ENCODE assay signal across 8 cellular contexts in genomic region chr13:36418022-36418805, GRCh38. TPM values are rescaled to one million over a fixed set of nuclear protein-coding genes. Genes with fewer than 3 reads are reported as not detected.
DNase-seq lines count a peak whose midpoint lies in the region; ATAC-seq, FAIRE-seq and TF ChIP-seq lines count a peak whose summit lies in the region.

No MANE protein-coding gene starts in this region.

- no peaks in the 10 kb centered on the region for H3K79me2 ChIP-seq in keratinocyte (ENCODE audit: control insufficient read depth, insufficient read depth, low read length)

- H3K9ac ChIP-seq in keratinocyte (ENCODE audit: control insufficient read depth, extremely low read depth, insufficient read depth, low read length), result no peak overlapping the region

- H3K27me3 ChIP-seq in keratinocyte (ENCODE audit: control insufficient read depth, extremely low read depth, insufficient read depth, low read length), result no peaks in the 10 kb centered on the region

- peaks cover 56% of the 10 kb centered on the region for H3K27me3 Mint-ChIP-seq in activated T-cell treated with anti-CD3 and anti-CD28 coated beads, Interleukin-2, amount 50 U/mL, for 24 hours
- peaks cover 5% of the 10 kb centered on the region for H3K27me3 Mint-ChIP-seq in T-helper 1 cell treated with Interleukin-12 subunit alpha and Interleukin-12 subunit beta and Interleukin-4 antibody, amounts not matched to agents 30 μg/mL and 1 μg/mL, for 36 hours (ENCODE audit: low read depth)
- peaks cover 18 to 75% (median 35%) of the 10 kb centered on the region in 5 donors for H3K27me3 Mint-ChIP-seq in naive thymus-derived CD8-positive, alpha-beta T cell

- no peak overlapping the region for H3K4me3 Mint-ChIP-seq in activated T-cell treated with anti-CD3 and anti-CD28 coated beads, Interleukin-2, amount 50 U/mL, for 24 hours
- peak overlapping the region; percentile 50 for H3K4me3 Mint-ChIP-seq in T-helper 1 cell treated with Interleukin-12 subunit alpha and Interleukin-12 subunit beta and Interleukin-4 antibody, amounts not matched to agents 30 μg/mL and 1 μg/mL, for 36 hours
- H3K4me3 Mint-ChIP-seq in naive thymus-derived CD8-positive, alpha-beta T cell, result no peak overlapping the region

- no peak overlapping the region for H3K27ac ChIP-seq in keratinocyte (ENCODE audit: control insufficient read depth, insufficient read depth, low read length)

- H3K9me1 ChIP-seq in keratinocyte (ENCODE audit: control insufficient read depth, extremely low read depth, insufficient read depth, low read length), result no peaks in the 10 kb centered on the region

- peak; percentile 70 for ATAC-seq in HG03280 (IDR thresholded peaks at IDR 0.05; ENCODE audit: unreplicated experiment)
- ATAC-seq in naive thymus-derived CD8-positive, alpha-beta T cell, result no peak

- peaks cover 5% of the 10 kb centered on the region for H3K9me3 Mint-ChIP-seq in activated T-cell treated with anti-CD3 and anti-CD28 coated beads, Interleukin-2, amount 50 U/mL, for 24 hours
- peaks cover 12% of the 10 kb centered on the region for H3K9me3 Mint-ChIP-seq in T-helper 1 cell treated with Interleukin-12 subunit alpha and Interleukin-12 subunit beta and Interleukin-4 antibody, amounts not matched to agents 30 μg/mL and 1 μg/mL, for 36 hours
- peaks cover 0 to 5% (median 0%) of the 10 kb centered on the region in 9 donors for H3K9me3 Mint-ChIP-seq in naive thymus-derived CD8-positive, alpha-beta T cell

- TF ChIP-seq CTCF in keratinocyte (optimal IDR thresholded peaks at IDR 0.05 in 1 of 3, IDR thresholded peaks at IDR 0.05 in 1 of 3, conservative IDR thresholded peaks at IDR 0.05 in 1 of 3; ENCODE audit: extremely low read depth in 1 of 3, insufficient read depth in 2 of 3, low read length in 3 of 3), result no peak

- H3K36me3 Mint-ChIP-seq in activated T-cell treated with anti-CD3 and anti-CD28 coated beads, Interleukin-2, amount 50 U/mL, for 24 hours (ENCODE audit: low read depth), result no peaks in the 10 kb centered on the region
- H3K36me3 Mint-ChIP-seq in T-helper 1 cell treated with Interleukin-12 subunit alpha and Interleukin-12 subunit beta and Interleukin-4 antibody, amounts not matched to agents 30 μg/mL and 1 μg/mL, for 36 hours (ENCODE audit: low read depth), result peaks cover 5% of the 10 kb centered on the region
- no peaks in the 10 kb centered on the region for H3K36me3 Mint-ChIP-seq in naive thymus-derived CD8-positive, alpha-beta T cell

- H3K4me3 ChIP-seq in keratinocyte (ENCODE audit: control insufficient read depth in 2 of 3, extremely low read depth in 1 of 3, insufficient read depth in 2 of 3, low read depth in 1 of 3, low read length in 3 of 3), result peak overlapping the region in 1 of 3 experiments; percentile 38

- H4K20me1 ChIP-seq in keratinocyte (ENCODE audit: control insufficient read depth, extremely low read depth, insufficient read depth, low read length), result no peaks in the 10 kb centered on the region

- H3K4me1 Mint-ChIP-seq in activated T-cell treated with anti-CD3 and anti-CD28 coated beads, Interleukin-2, amount 50 U/mL, for 24 hours (ENCODE audit: low read depth), result peaks cover 36% of the 10 kb centered on the region
- peaks cover 52% of the 10 kb centered on the region for H3K4me1 Mint-ChIP-seq in T-helper 1 cell treated with Interleukin-12 subunit alpha and Interleukin-12 subunit beta and Interleukin-4 antibody, amounts not matched to agents 30 μg/mL and 1 μg/mL, for 36 hours (ENCODE audit: low read depth)
- peaks cover 0 to 23% (median 4%) of the 10 kb centered on the region in 4 donors for H3K4me1 Mint-ChIP-seq in naive thymus-derived CD8-positive, alpha-beta T cell

- DNase-seq in activated T-cell treated with anti-CD3 and anti-CD28 coated beads, Interleukin-2, amount 50 U/mL, for 24 hours, result no peak
- no peak for DNase-seq in activated T-cell treated with anti-CD3 and anti-CD28 coated beads, Interleukin-2, amount 50 U/mL, for 1 hour
- DNase-seq in keratinocyte (ENCODE audit: low read depth, low spot score) (no peak), HuH-7 (ENCODE audit: low spot score) (no peak), NCI-H2171 (lab: John Stamatoyannopoulos, UW) (no peak)
- DNase-seq in naive thymus-derived CD8-positive, alpha-beta T cell, result no peak

- POLR2A ChIA-PET in naive thymus-derived CD8-positive, alpha-beta T cell (lab: Charles Lee), result no interaction called here

- H3K36me3 ChIP-seq in keratinocyte (ENCODE audit: control insufficient read depth in 2 of 2, extremely low read depth in 1 of 2, insufficient read depth in 2 of 2, low read length in 2 of 2), result no peaks in the 10 kb centered on the region

- no peaks in the 10 kb centered on the region for H3K9me3 ChIP-seq in keratinocyte (ENCODE audit: control insufficient read depth, low read depth, low read length)

- peak overlapping the region; percentile 65 for H2AFZ ChIP-seq in keratinocyte (ENCODE audit: control insufficient read depth, low read length)

- H3K27ac Mint-ChIP-seq in activated T-cell treated with anti-CD3 and anti-CD28 coated beads, Interleukin-2, amount 50 U/mL, for 24 hours, result peak overlapping the region; percentile 53
- H3K27ac Mint-ChIP-seq in T-helper 1 cell treated with Interleukin-12 subunit alpha and Interleukin-12 subunit beta and Interleukin-4 antibody, amounts not matched to agents 30 μg/mL and 1 μg/mL, for 36 hours, result peak overlapping the region; percentile 52
- H3K27ac Mint-ChIP-seq in naive thymus-derived CD8-positive, alpha-beta T cell, result no peak overlapping the region

- dilution Hi-C loops in keratinocyte (cut with MboI; ENCODE audit: extremely low pct_ligation_motif_present, low sequenced_read_pairs), result no loop called here

- peaks cover 19% of the 10 kb centered on the region for H3K4me1 ChIP-seq in keratinocyte (ENCODE audit: control insufficient read depth, extremely low read depth, insufficient read depth, low read length)

- peak; percentile 88 for FAIRE-seq in keratinocyte (lab: Jason Lieb, UNC)

- H3K4me2 ChIP-seq in keratinocyte (ENCODE audit: control insufficient read depth, extremely low read depth, insufficient read depth, low read depth, low read length), result peak overlapping the region; percentile 74

RNA-seq across cellular contexts. Expression of gene CCNA1, which starts 14.1 kb away (rescaled TPM):
- 0.60 to 1.1 TPM (median 0.80 TPM) in 3 replicates for polyA plus RNA-seq in keratinocyte
- not detected for polyA plus RNA-seq in keratinocyte (2011; ENCODE audit: low read depth)
- polyA plus RNA-seq in keratinocyte (2011; cell fraction: cytosol; rRNA removed), result 0.71 and 1.3 TPM in 2 replicates
- 0.88 and 1.4 TPM in 2 replicates for polyA plus RNA-seq in keratinocyte (2011; cell fraction: nucleus; rRNA removed)
- polyA plus RNA-seq in keratinocyte (2012; ENCODE audit: low replicate concordance), result 0.36 and 0.58 TPM in 2 replicates
- 0.58 to 1.0 TPM (median 0.89 TPM) in 3 replicates for polyA minus RNA-seq in keratinocyte
- not detected for polyA minus RNA-seq in keratinocyte (2011; cell fraction: cytosol; rRNA and poly(A)+ RNA removed)
- polyA minus RNA-seq in keratinocyte (2011; cell fraction: nucleus; rRNA and poly(A)+ RNA removed), result 0.32 TPM in 1 of 2 replicates, not detected in the other
- not detected for total RNA-seq in naive thymus-derived CD8-positive, alpha-beta T cell
- not detected for polyA plus RNA-seq in naive thymus-derived CD8-positive, alpha-beta T cell

Comparison
In these comparisons a context has a peak if more than half of its experiments do, and no peak if none do; other contexts are left out.
1. H3K27ac Mint-ChIP-seq: peak in activated T-cell treated with anti-CD3 and anti-CD28 coated beads, Interleukin-2, amount 50 U/mL, for 24 hours (single experiment) and T-helper 1 cell treated with Interleukin-12 subunit alpha and Interleukin-12 subunit beta and Interleukin-4 antibody, amounts not matched to agents 30 μg/mL and 1 μg/mL, for 36 hours (single experiment); none in naive thymus-derived CD8-positive, alpha-beta T cell (0 of 10).